ENCODE assay signal across 31 cellular contexts in genomic region chr15:23567921-23568320, GRCh38. TPM values are rescaled to one million over a fixed set of nuclear protein-coding genes. Genes with fewer than 3 reads are reported as not detected.
DNase-seq lines count a peak whose midpoint lies in the region; ATAC-seq, FAIRE-seq and TF ChIP-seq lines count a peak whose summit lies in the region.
"Had no signal": no experiment of that assay in that cellular context is flagged by ENCODE, and none has a peak within 500 bp of the region (broad histone marks: within the 10 kb centered on the region; RNA-seq: fewer than 3 reads in every experiment).

No MANE protein-coding gene starts in this region.

- no peak overlapping the region for H3K27ac ChIP-seq in heart right ventricle
- no peak overlapping the region for H3K27ac ChIP-seq in A673 (ENCODE audit: low read depth, low read length, poor library complexity, severe bottlenecking)
- H3K27ac ChIP-seq: 22Rv1, GM23248, right lobe of liver, spleen, thoracic aorta had no signal

- no peaks in the 10 kb centered on the region for H3K4me1 ChIP-seq in heart right ventricle
- H3K4me1 ChIP-seq in A673 (ENCODE audit: insufficient read depth, low read length, poor library complexity, severe bottlenecking), result no peaks in the 10 kb centered on the region
- H3K4me1 ChIP-seq: right lobe of liver, spleen had no signal

- POLR2A ChIA-PET in A673 (lab: Charles Lee; ENCODE audit: low non-redundant PET), result no interaction called here

- H3K36me3 ChIP-seq in heart right ventricle (no peaks in the 10 kb centered on the region), A673 (ENCODE audit: insufficient read depth, low read length, poor library complexity, severe bottlenecking) (no peaks in the 10 kb centered on the region)
- H3K36me3 ChIP-seq: right lobe of liver, spleen, thoracic aorta had no signal

- no peaks in the 10 kb centered on the region for H3K9me3 Mint-ChIP-seq in activated T-cell treated with anti-CD3 and anti-CD28 coated beads, Interleukin-2, amount 50 U/mL, for 4 hours

- no TSS peak for BruUV-seq in A673 (replicated peaks; lab: Mats Ljungman, UMichigan)

- H3K4me3 Mint-ChIP-seq in activated T-cell treated with anti-CD3 and anti-CD28 coated beads, Interleukin-2, amount 50 U/mL, for 4 hours, result no peak overlapping the region
- H3K4me3 Mint-ChIP-seq: activated CD8-positive, alpha-beta memory T cell treated with anti-CD3 and anti-CD28 coated beads, Interleukin-2, amount 10 ng/mL, durations not matched to agents 7 days and 5 days; CD14-positive monocyte; nephron progenitor cell had no signal

- H3K27me3 ChIP-seq in heart right ventricle (peaks cover 0 to 28% (median 0%) of the 10 kb centered on the region in 7 donors), A673 (replicated peaks; ENCODE audit: insufficient read depth, low read depth, low read length, poor library complexity) (no peaks in the 10 kb centered on the region)
- H3K27me3 ChIP-seq: right lobe of liver had no signal

- 68 to 71% methylated on average over 1 of the region's 1 CpG for WGBS in heart right ventricle, 2 donors

- H3K9me3 ChIP-seq in heart right ventricle, result peaks cover 0 to 11% (median 0%) of the 10 kb centered on the region in 11 donors
- H3K9me3 ChIP-seq in A673 (ENCODE audit: low read depth, low read length, poor library complexity, severe bottlenecking), result peaks cover 3% of the 10 kb centered on the region
- H3K9me3 ChIP-seq: right lobe of liver, SK-N-SH, thoracic aorta had no signal

- no peak for ATAC-seq in activated T-cell treated with anti-CD3 and anti-CD28 coated beads, Interleukin-2, amount 50 U/mL, for 4 hours
- no peak for ATAC-seq in heart right ventricle
- ATAC-seq: activated CD8-positive, alpha-beta memory T cell treated with anti-CD3 and anti-CD28 coated beads, Interleukin-2, amount 10 ng/mL, durations not matched to agents 7 days and 5 days; esophagus mucosa; PC-3; right lobe of liver; stimulated activated naive CD8-positive, alpha-beta T cell treated with anti-CD3 and anti-CD28 coated beads, Interleukin-15, Interleukin-2, amounts not matched to agents 100 U/mL and 50 U/mL, for 24 hours had no signal

- TF ChIP-seq CTCF in heart right ventricle (IDR thresholded peaks at IDR 0.05), result no peak
- no peak for TF ChIP-seq CTCF in A673 (conservative IDR thresholded peaks at IDR 0.05; ENCODE audit: low read depth, low read length)

- CTCF ChIA-PET in A673 (lab: Charles Lee), result no interaction called here

- H3K4me1 Mint-ChIP-seq in activated T-cell treated with anti-CD3 and anti-CD28 coated beads, Interleukin-2, amount 50 U/mL, for 4 hours (ENCODE audit: low read depth), result no peaks in the 10 kb centered on the region
- H3K4me1 Mint-ChIP-seq: activated CD8-positive, alpha-beta memory T cell treated with anti-CD3 and anti-CD28 coated beads, Interleukin-2, amount 10 ng/mL, durations not matched to agents 7 days and 5 days; CD14-positive monocyte; central memory CD8-positive, alpha-beta T cell had no signal

- no peak overlapping the region for H3K4me3 ChIP-seq in heart right ventricle
- no peak overlapping the region for H3K4me3 ChIP-seq in A673 (ENCODE audit: low read depth, low read length, poor library complexity, severe bottlenecking)
- H3K4me3 ChIP-seq: GM23248, right lobe of liver, spleen, thoracic aorta had no signal

- H3K36me3 Mint-ChIP-seq in activated T-cell treated with anti-CD3 and anti-CD28 coated beads, Interleukin-2, amount 50 U/mL, for 4 hours (ENCODE audit: insufficient read depth), result no peaks in the 10 kb centered on the region
- H3K36me3 Mint-ChIP-seq: CD14-positive monocyte had no signal

- intact Hi-C loops in heart right ventricle (cut with DNase I), result no loop called here
- intact Hi-C loops in A673 (cut with micrococcal nuclease; ENCODE audit: unreplicated experiment), result no loop called here

- peak; percentile 94 for FAIRE-seq in frontal cortex (lab: Jason Lieb, UNC)
- FAIRE-seq: urothelium cell line had no signal

- DNase-seq in NCI-H1092 treated with DMSO at 0.1 percent for 48 hours (lab: John Stamatoyannopoulos, UW) (peak; percentile 18), NCI-H1092 (lab: John Stamatoyannopoulos, UW) (no peak), NCI-H1417 (lab: John Stamatoyannopoulos, UW) (peak in 2 of 3 experiments; percentile 41 to 90), frontal cortex (ENCODE audit: low spot score in 2 of 2) (peak in 1 of 2 donors; percentile 36), pons (ENCODE audit: low spot score) (peak; percentile 98), heart right ventricle (no peak), A673 (ENCODE audit: low spot score) (no peak)
- no peak for DNase-seq in activated T-cell treated with anti-CD3 and anti-CD28 coated beads, Interleukin-2, amount 50 U/mL, for 4 hours
- DNase-seq: activated CD4-positive, alpha-beta T cell treated with anti-CD3 and anti-CD28 coated beads, Interleukin-2, amount 50 U/mL, for 1 hour; activated CD4-positive, CD25-positive, alpha-beta regulatory T cell; activated CD8-positive, alpha-beta memory T cell treated with anti-CD3 and anti-CD28 coated beads, Interleukin-2, amount 10 ng/mL, durations not matched to agents 7 days and 5 days; activated gamma-delta T cell treated with Interleukin-2 at 50 U/mL for 16 hours; activated T-cell treated with anti-CD3 and anti-CD28 coated beads, Interleukin-2, amount 50 U/mL, for 48 hours; foreskin fibroblast; GM23248; IMR-90; NCI-H2107; nephron progenitor cell; NK-92 treated with Interleukin-12 subunit alpha and Interleukin-12 subunit beta, amount 100 ng/mL, for 24 hours; PC-3; right lobe of liver; SK-N-SH; spleen; stimulated activated CD4-positive, alpha-beta T cell treated with anti-CD3 and anti-CD28 coated beads, Interleukin-2, amount 100 ng/mL, for 24 hours; stimulated activated naive CD8-positive, alpha-beta T cell treated with anti-CD3 and anti-CD28 coated beads, Interleukin-15, Interleukin-2, amounts not matched to agents 100 U/mL and 50 U/mL, for 24 hours had no signal

- peaks cover 4% of the 10 kb centered on the region for H3K27me3 Mint-ChIP-seq in activated T-cell treated with anti-CD3 and anti-CD28 coated beads, Interleukin-2, amount 50 U/mL, for 4 hours (ENCODE audit: low read depth)
- H3K27me3 Mint-ChIP-seq: activated CD8-positive, alpha-beta memory T cell treated with anti-CD3 and anti-CD28 coated beads, Interleukin-2, amount 10 ng/mL, durations not matched to agents 7 days and 5 days; central memory CD8-positive, alpha-beta T cell had no signal

RNA-seq across cellular contexts. Expression of gene MKRN3, which starts 2.4 kb away (rescaled TPM):
- total RNA-seq in frontal cortex (18.3 TPM), heart right ventricle (1 to 10 TPM in 2 of 10 donors, under 1 TPM in 3, not detected in 5; 0.15 to 1.9 (median 0.64) TPM), A673 (2021) (not detected in 2 replicates)
- total RNA-seq in activated T-cell treated with anti-CD3 and anti-CD28 coated beads, Interleukin-2, amount 50 U/mL, for 4 hours, result 1 to 10 TPM; 1.6 to 3.8 (median 2.1) TPM
- under 1 TPM in 1 of 2 donors, not detected in 1; 0.04 TPM for polyA plus RNA-seq in heart right ventricle

Comparison
In these comparisons a context has a peak if more than half of its experiments do, and no peak if none do; other contexts are left out.
1. DNase-seq: peak in NCI-H1092 treated with DMSO at 0.1 percent for 48 hours (single experiment), NCI-H1417 (2 of 3) and pons (single experiment); none in NCI-H1092 (single experiment), activated T-cell treated with anti-CD3 and anti-CD28 coated beads, Interleukin-2, amount 50 U/mL, for 4 hours (single experiment), heart right ventricle (0 of 2) and A673 (single experiment).